ENCODE assay signal across 13 cellular contexts in the genomic region with DNA sequence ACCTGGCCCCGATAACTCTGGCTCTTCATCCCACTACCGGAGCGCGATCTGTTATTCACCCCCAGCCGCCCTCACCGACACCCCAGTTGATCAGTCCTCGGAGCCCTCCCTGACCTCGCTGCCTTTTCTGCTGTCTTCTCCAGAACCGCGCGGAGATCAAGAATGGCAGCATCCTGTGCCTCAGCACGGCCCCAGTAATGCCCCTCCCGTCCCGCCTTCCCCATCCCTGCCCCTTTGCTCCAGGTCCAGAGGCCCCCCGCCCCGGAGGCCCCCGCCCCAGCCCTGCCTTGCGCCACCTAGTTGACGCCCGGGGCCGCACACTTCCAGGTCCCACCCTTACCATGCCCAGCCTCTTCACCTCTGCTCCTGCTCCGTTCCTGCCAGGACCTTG. TPM values are rescaled to one million over a fixed set of nuclear protein-coding genes. Genes with fewer than 3 reads are reported as not detected.
DNase-seq lines count a peak whose midpoint lies in the region; ATAC-seq and TF ChIP-seq lines count a peak whose summit lies in the region.
"Had no signal": no experiment of that assay in that cellular context is flagged by ENCODE, and none has a peak within 500 bp of the region (broad histone marks: within the 10 kb centered on the region; RNA-seq: fewer than 3 reads in every experiment).

No MANE protein-coding gene starts in this region.

- no peaks in the 10 kb centered on the region for H3K9me3 ChIP-seq in esophagus muscularis mucosa
- H3K9me3 ChIP-seq: BE2C, heart right ventricle had no signal

- H3K4me3 Mint-ChIP-seq in naive B cell, result peak overlapping the region in 6 of 8 donors; percentile 15 to 74 (median 54)

- TF ChIP-seq CTCF in C4-2B (conservative IDR thresholded peaks at IDR 0.05) (peak; percentile 83), LNCaP clone FGC (IDR thresholded peaks at IDR 0.05; ENCODE audit: control insufficient read depth, extremely low read depth, insufficient read depth) (peak; percentile 57), esophagus muscularis mucosa (IDR thresholded peaks at IDR 0.05) (no peak)

- peak overlapping the region; percentile 76 for H3K4me3 ChIP-seq in LNCaP clone FGC (ENCODE audit: low read depth, low read length)
- peak overlapping the region in 3 of 4 donors; percentile 13 to 40 (median 20) for H3K4me3 ChIP-seq in esophagus muscularis mucosa
- H3K4me3 ChIP-seq: heart right ventricle had no signal

- peak overlapping the region in 2 of 6 donors; percentile 78 to 86 for H3K27ac Mint-ChIP-seq in naive B cell

- WGBS in esophagus muscularis mucosa, result 29% methylated on average over 15 of the region's 22 CpGs

- DNase-seq in LNCaP clone FGC (ENCODE audit: low read depth) (no peak), esophagus muscularis mucosa (ENCODE audit: extremely low spot score) (no peak), naive B cell (no peak), NCI-H510A treated with DMSO at 0.1 percent for 48 hours (lab: John Stamatoyannopoulos, UW) (no peak)
- DNase-seq: activated CD4-positive, CD25-positive, alpha-beta regulatory T cell treated with anti-CD3 and anti-CD28 coated beads, Interleukin-2, amount 50 U/mL, for 72 hours; activated effector memory CD4-positive, alpha-beta T cell treated with anti-CD3 and anti-CD28 coated beads, Interleukin-2, amount 50 U/mL, for 16 hours; BE2C; heart right ventricle; occipital lobe had no signal

- H3K4me1 Mint-ChIP-seq in naive B cell, result peaks cover 20 to 31% (median 23%) of the 10 kb centered on the region in 3 donors

- ATAC-seq in naive B cell (ENCODE audit: low read depth in 2 of 2) (peak in 1 of 2 donors; percentile 32), GM18867 (IDR thresholded peaks at IDR 0.05; ENCODE audit: unreplicated experiment) (no peak), HG02571 (IDR thresholded peaks at IDR 0.05; ENCODE audit: unreplicated experiment) (no peak), GM21576 (IDR thresholded peaks at IDR 0.05; ENCODE audit: unreplicated experiment) (no peak)

- no peaks in the 10 kb centered on the region for H3K27me3 ChIP-seq in esophagus muscularis mucosa
- H3K27me3 ChIP-seq: BE2C, heart right ventricle had no signal

- H3K9me3 Mint-ChIP-seq in naive B cell, result no peaks in the 10 kb centered on the region

- H3K27ac ChIP-seq in C4-2B (peak overlapping the region; percentile 84), esophagus muscularis mucosa (replicated peaks in 1 of 4) (no peak overlapping the region)
- H3K27ac ChIP-seq: heart right ventricle had no signal

- intact Hi-C loops in esophagus muscularis mucosa (cut with DNase I), result no loop called here

- peaks cover 37 to 87% (median 79%) of the 10 kb centered on the region in 4 donors for H3K36me3 ChIP-seq in esophagus muscularis mucosa

- TF ChIP-seq POLR2A in esophagus muscularis mucosa (IDR thresholded peaks at IDR 0.05; ENCODE audit: low read depth), result no peak

- H3K27me3 Mint-ChIP-seq in naive B cell, result no peaks in the 10 kb centered on the region

- no peak for TF ChIP-seq EP300 in esophagus muscularis mucosa (IDR thresholded peaks at IDR 0.05)

- peaks cover 6 to 21% of the 10 kb centered on the region in 2 donors for H3K36me3 Mint-ChIP-seq in naive B cell

- peaks cover 7 to 27% (median 23%) of the 10 kb centered on the region in 4 donors for H3K4me1 ChIP-seq in esophagus muscularis mucosa
- H3K4me1 ChIP-seq: BE2C had no signal

RNA-seq across cellular contexts. Expression of a gene that starts 0.9 kb away (rescaled TPM):
- total RNA-seq in esophagus muscularis mucosa, result under 1 TPM; 0.33 to 0.83 (median 0.60) TPM
- under 1 TPM in 5 of 6 donors, not detected in 1; 0.14 to 0.48 (median 0.39) TPM for polyA plus RNA-seq in naive B cell (ENCODE audit: low read depth in 6 of 6)

RNA-seq across cellular contexts. Expression of a gene that starts 7.8 kb away (rescaled TPM):
- total RNA-seq in esophagus muscularis mucosa, result 10 to 100 TPM; 54.8 to 96.9 (median 93.1) TPM
- polyA plus RNA-seq in naive B cell (ENCODE audit: low read depth in 6 of 6), result 10 to 100 TPM; 54.0 to 75.9 (median 61.7) TPM

RNA-seq across cellular contexts. Expression of a gene that starts 9.9 kb away (rescaled TPM):
- total RNA-seq in esophagus muscularis mucosa, result 1 to 10 TPM; 1.2 to 4.0 (median 2.1) TPM
- polyA plus RNA-seq in naive B cell (ENCODE audit: low read depth in 6 of 6), result under 1 TPM in 3 of 6 donors, not detected in 3; 0.12 to 0.19 (median 0.15) TPM

RNA-seq across cellular contexts. Expression of a gene that starts 16.0 kb away (rescaled TPM):
- total RNA-seq in esophagus muscularis mucosa, result 10 to 100 TPM in 2 of 4 donors, 1 to 10 TPM in 2; 7.8 to 17.7 (median 11.2) TPM
- under 1 TPM in 4 of 6 donors, not detected in 2; 0.33 to 0.40 (median 0.40) TPM for polyA plus RNA-seq in naive B cell (ENCODE audit: low read depth in 6 of 6)

RNA-seq across cellular contexts. Expression of a gene that starts 27.1 kb away (rescaled TPM):
- 10 to 100 TPM; 19.5 to 26.7 (median 23.8) TPM for total RNA-seq in esophagus muscularis mucosa
- polyA plus RNA-seq in naive B cell (ENCODE audit: low read depth in 6 of 6), result 10 to 100 TPM; 44.9 to 66.7 (median 55.0) TPM

Comparison
In these comparisons a context has a peak if more than half of its experiments do, and no peak if none do; other contexts are left out.
1. CTCF ChIP-seq: peak in C4-2B (single experiment) and LNCaP clone FGC (single experiment); none in esophagus muscularis mucosa (0 of 3).